In the genomic region with DNA sequence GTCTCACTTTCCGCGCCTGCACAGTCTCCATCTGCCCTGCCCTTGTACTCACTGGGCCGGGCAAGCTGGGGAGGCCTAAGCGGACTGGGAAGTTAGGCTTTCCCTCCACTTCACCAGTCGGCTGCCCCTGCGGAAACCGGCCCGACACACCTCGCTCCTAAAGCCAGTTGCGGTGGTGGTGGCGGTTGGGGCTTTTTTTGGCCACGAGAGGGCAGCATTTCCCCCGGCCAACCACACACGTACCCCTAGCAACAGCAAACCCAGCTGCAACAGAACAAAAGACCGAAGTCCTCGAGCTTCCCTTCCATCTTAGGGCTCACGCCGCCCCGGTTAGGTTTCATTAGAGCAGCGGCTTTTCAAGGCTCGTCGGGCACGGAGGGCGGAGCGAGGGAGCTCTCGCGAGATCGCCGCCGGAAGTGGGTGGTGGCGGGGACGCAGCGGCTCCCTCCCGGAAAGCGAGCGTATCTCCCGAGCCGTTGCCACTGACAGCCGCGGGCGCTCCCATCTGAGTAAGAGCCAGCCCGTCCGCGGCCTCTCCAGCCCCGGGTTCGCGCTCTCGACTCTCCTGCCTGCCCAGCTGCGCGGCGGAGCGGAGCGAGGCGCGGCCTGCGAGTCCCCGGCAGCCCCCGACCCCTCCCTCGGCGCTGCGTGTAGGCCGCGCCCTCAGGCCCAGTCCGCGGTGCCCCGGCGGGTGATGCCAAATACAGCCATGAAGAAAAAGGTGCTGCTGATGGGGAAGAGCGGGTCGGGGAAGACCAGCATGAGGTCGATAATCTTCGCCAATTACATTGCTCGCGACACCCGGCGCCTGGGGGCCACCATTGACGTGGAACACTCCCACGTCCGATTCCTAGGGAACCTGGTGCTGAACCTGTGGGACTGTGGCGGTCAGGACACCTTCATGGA, we compare ENCODE assay signal across 1 cellular context.
TF ChIP-seq lines count a peak whose summit lies in the region.

A gene with protein sequence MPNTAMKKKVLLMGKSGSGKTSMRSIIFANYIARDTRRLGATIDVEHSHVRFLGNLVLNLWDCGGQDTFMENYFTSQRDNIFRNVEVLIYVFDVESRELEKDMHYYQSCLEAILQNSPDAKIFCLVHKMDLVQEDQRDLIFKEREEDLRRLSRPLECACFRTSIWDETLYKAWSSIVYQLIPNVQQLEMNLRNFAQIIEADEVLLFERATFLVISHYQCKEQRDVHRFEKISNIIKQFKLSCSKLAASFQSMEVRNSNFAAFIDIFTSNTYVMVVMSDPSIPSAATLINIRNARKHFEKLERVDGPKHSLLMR (plus strand): TSS at position 462 of the 906 bp plus-strand sequence. CDS start 233 bp downstream, at position 695.

TF ChIP-seq in HepG2, 621 proteins besides CTCF, POLR2A, EP300 and RAD21 (continued from another document and continues in another):
- TF ChIP-seq ZNF691 (CRISPR knock-in tag; IDR thresholded peaks at IDR 0.05; ENCODE audit: borderline replicate concordance, low read depth): peak; percentile 89; the same call in 1 of the 2 replicates
- TF ChIP-seq CHCHD3 (CRISPR knock-in tag; IDR thresholded peaks at IDR 0.05): no peak
- 0 out of 2 replicates have a peak, but pooled peaks have one; percentile 38 for TF ChIP-seq ZNF12 (CRISPR knock-in tag; IDR thresholded peaks at IDR 0.05)
- peak; percentile 87 for TF ChIP-seq ZNF350 (CRISPR knock-in tag; IDR thresholded peaks at IDR 0.05; ENCODE audit: borderline replicate concordance, low read depth)
- TF ChIP-seq ZNF558 (CRISPR knock-in tag; IDR thresholded peaks at IDR 0.05; ENCODE audit: borderline replicate concordance): peak; percentile 95; the same call in 1 of the 2 replicates
- TF ChIP-seq, protein P1, sequence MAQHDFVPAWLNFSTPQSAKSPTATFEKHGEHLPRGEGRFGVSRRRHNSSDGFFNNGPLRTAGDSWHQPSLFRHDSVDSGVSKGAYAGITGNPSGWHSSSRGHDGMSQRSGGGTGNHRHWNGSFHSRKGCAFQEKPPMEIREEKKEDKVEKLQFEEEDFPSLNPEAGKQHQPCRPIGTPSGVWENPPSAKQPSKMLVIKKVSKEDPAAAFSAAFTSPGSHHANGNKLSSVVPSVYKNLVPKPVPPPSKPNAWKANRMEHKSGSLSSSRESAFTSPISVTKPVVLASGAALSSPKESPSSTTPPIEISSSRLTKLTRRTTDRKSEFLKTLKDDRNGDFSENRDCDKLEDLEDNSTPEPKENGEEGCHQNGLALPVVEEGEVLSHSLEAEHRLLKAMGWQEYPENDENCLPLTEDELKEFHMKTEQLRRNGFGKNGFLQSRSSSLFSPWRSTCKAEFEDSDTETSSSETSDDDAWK (CRISPR knock-in tag; IDR thresholded peaks at IDR 0.05): no peak
- 0 out of 2 replicates have a peak, but pooled peaks have one; percentile 34 for TF ChIP-seq CENPBD1 (CRISPR knock-in tag; IDR thresholded peaks at IDR 0.05; ENCODE audit: borderline replicate concordance, low read depth)
- peak; percentile 75; the same call in 1 of the 2 replicates for TF ChIP-seq PRDM15 (CRISPR knock-in tag; IDR thresholded peaks at IDR 0.05)
- TF ChIP-seq ZNF772 (CRISPR knock-in tag; IDR thresholded peaks at IDR 0.05): peak; percentile 53
- no peak for TF ChIP-seq RBAK (CRISPR knock-in tag; IDR thresholded peaks at IDR 0.05)
- TF ChIP-seq, protein P2, sequence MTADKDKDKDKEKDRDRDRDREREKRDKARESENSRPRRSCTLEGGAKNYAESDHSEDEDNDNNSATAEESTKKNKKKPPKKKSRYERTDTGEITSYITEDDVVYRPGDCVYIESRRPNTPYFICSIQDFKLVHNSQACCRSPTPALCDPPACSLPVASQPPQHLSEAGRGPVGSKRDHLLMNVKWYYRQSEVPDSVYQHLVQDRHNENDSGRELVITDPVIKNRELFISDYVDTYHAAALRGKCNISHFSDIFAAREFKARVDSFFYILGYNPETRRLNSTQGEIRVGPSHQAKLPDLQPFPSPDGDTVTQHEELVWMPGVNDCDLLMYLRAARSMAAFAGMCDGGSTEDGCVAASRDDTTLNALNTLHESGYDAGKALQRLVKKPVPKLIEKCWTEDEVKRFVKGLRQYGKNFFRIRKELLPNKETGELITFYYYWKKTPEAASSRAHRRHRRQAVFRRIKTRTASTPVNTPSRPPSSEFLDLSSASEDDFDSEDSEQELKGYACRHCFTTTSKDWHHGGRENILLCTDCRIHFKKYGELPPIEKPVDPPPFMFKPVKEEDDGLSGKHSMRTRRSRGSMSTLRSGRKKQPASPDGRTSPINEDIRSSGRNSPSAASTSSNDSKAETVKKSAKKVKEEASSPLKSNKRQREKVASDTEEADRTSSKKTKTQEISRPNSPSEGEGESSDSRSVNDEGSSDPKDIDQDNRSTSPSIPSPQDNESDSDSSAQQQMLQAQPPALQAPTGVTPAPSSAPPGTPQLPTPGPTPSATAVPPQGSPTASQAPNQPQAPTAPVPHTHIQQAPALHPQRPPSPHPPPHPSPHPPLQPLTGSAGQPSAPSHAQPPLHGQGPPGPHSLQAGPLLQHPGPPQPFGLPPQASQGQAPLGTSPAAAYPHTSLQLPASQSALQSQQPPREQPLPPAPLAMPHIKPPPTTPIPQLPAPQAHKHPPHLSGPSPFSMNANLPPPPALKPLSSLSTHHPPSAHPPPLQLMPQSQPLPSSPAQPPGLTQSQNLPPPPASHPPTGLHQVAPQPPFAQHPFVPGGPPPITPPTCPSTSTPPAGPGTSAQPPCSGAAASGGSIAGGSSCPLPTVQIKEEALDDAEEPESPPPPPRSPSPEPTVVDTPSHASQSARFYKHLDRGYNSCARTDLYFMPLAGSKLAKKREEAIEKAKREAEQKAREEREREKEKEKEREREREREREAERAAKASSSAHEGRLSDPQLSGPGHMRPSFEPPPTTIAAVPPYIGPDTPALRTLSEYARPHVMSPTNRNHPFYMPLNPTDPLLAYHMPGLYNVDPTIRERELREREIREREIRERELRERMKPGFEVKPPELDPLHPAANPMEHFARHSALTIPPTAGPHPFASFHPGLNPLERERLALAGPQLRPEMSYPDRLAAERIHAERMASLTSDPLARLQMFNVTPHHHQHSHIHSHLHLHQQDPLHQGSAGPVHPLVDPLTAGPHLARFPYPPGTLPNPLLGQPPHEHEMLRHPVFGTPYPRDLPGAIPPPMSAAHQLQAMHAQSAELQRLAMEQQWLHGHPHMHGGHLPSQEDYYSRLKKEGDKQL (CRISPR knock-in tag; IDR thresholded peaks at IDR 0.05; ENCODE audit: low read depth): no peak
- TF ChIP-seq TOE1 (CRISPR knock-in tag; IDR thresholded peaks at IDR 0.05): 0 out of 2 replicates have a peak, but pooled peaks have one; percentile 86
- TF ChIP-seq ZNF609 (CRISPR knock-in tag; IDR thresholded peaks at IDR 0.05; ENCODE audit: borderline replicate concordance): peak; percentile 55; the same call in 1 of the 2 replicates
- no peak for TF ChIP-seq MBD4 (IDR thresholded peaks at IDR 0.05; ENCODE audit: borderline replicate concordance, low read length)
- TF ChIP-seq HNRNPL (IDR thresholded peaks at IDR 0.05; ENCODE audit: low read depth, low read length): peak; percentile 69; the same call in 1 of the 2 replicates
- TF ChIP-seq AHR (CRISPR knock-in tag; IDR thresholded peaks at IDR 0.05): no peak
- no peak for TF ChIP-seq ZNF546 (CRISPR knock-in tag; conservative IDR thresholded peaks at IDR 0.05)
- TF ChIP-seq, protein P3, sequence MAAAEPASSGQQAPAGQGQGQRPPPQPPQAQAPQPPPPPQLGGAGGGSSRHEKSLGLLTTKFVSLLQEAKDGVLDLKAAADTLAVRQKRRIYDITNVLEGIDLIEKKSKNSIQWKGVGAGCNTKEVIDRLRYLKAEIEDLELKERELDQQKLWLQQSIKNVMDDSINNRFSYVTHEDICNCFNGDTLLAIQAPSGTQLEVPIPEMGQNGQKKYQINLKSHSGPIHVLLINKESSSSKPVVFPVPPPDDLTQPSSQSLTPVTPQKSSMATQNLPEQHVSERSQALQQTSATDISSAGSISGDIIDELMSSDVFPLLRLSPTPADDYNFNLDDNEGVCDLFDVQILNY (CRISPR knock-in tag; conservative IDR thresholded peaks at IDR 0.05): no peak
- TF ChIP-seq ZBTB34 (CRISPR knock-in tag; IDR thresholded peaks at IDR 0.05): peak; percentile 68; the same call in 1 of the 2 replicates
- TF ChIP-seq, protein P4, sequence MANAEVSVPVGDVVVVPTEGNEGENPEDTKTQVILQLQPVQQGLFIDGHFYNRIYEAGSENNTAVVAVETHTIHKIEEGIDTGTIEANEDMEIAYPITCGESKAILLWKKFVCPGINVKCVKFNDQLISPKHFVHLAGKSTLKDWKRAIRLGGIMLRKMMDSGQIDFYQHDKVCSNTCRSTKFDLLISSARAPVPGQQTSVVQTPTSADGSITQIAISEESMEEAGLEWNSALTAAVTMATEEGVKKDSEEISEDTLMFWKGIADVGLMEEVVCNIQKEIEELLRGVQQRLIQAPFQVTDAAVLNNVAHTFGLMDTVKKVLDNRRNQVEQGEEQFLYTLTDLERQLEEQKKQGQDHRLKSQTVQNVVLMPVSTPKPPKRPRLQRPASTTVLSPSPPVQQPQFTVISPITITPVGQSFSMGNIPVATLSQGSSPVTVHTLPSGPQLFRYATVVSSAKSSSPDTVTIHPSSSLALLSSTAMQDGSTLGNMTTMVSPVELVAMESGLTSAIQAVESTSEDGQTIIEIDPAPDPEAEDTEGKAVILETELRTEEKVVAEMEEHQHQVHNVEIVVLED (CRISPR knock-in tag; IDR thresholded peaks at IDR 0.05; ENCODE audit: borderline replicate concordance): peak; percentile 85; the same call in 1 of the 2 replicates
- TF ChIP-seq ZNF768 (CRISPR knock-in tag; IDR thresholded peaks at IDR 0.05): peak; percentile 58; the same call in 1 of the 2 replicates
- TF ChIP-seq TP53 (CRISPR knock-in tag; conservative IDR thresholded peaks at IDR 0.05): no peak
- peak; percentile 89 for TF ChIP-seq YEATS2 (CRISPR knock-in tag; IDR thresholded peaks at IDR 0.05; ENCODE audit: borderline replicate concordance)
- TF ChIP-seq HNRNPH1 (optimal IDR thresholded peaks at IDR 0.05; ENCODE audit: low read depth, low read length): no peak
- peak; percentile 90 for TF ChIP-seq ZNF878 (CRISPR knock-in tag; IDR thresholded peaks at IDR 0.05)
